Comparison of ENCODE assay signal across 1 cellular context in genomic region chr12:64884164-64884542, GRCh38.
TF ChIP-seq lines count a peak whose summit lies in the region.

No MANE protein-coding gene starts in this region.

TF ChIP-seq in GM12878, 131 proteins besides CTCF, POLR2A, EP300 and RAD21 (continued from another document):
- TF ChIP-seq CEBPZ (IDR thresholded peaks at IDR 0.05; ENCODE audit: low read depth, low read length): no peak
- TF ChIP-seq NBN (IDR thresholded peaks at IDR 0.05): 0 out of 2 replicates have a peak, but pooled peaks have one; percentile 5
TF ChIP-seq in GM12878: peak in this region for 2.
